ENCODE assay signal across 22 cellular contexts in genomic region chr11:3035333-3035732, GRCh38. TPM values are rescaled to one million over a fixed set of nuclear protein-coding genes. Genes with fewer than 3 reads are reported as not detected.
DNase-seq lines count a peak whose midpoint lies in the region; ATAC-seq and TF ChIP-seq lines count a peak whose summit lies in the region.
"Had no signal": no experiment of that assay in that cellular context is flagged by ENCODE, and none has a peak within 500 bp of the region (broad histone marks: within the 10 kb centered on the region; RNA-seq: fewer than 3 reads in every experiment).

No MANE protein-coding gene starts in this region.

- peaks cover 31% of the 10 kb centered on the region for H3K4me1 Mint-ChIP-seq in activated naive CD8-positive, alpha-beta T cell treated with anti-CD3 and anti-CD28 coated beads, Interleukin-2, amount 10 ng/mL, durations not matched to agents 7 days and 5 days
- H3K4me1 Mint-ChIP-seq in activated naive CD8-positive, alpha-beta T cell treated with anti-CD3 and anti-CD28 coated beads for 36 hours: peaks cover 7% of the 10 kb centered on the region
- peaks cover 11% of the 10 kb centered on the region for H3K4me1 Mint-ChIP-seq in activated T-helper 1 cell treated with anti-CD3 and anti-CD28 coated beads, Interleukin-12 subunit alpha, Interleukin-12 subunit beta, Interleukin-2, Interleukin-4 antibody, amounts not matched to agents 30 ng/mL and 10 ng/mL and 1 ng/mL, durations not matched to agents 14 hours and 24 hours and 36 hours (ENCODE audit: low read depth)
- H3K4me1 Mint-ChIP-seq in chondrocyte (ENCODE audit: low read depth): no peaks in the 10 kb centered on the region

- H3K9me3 Mint-ChIP-seq in activated naive CD8-positive, alpha-beta T cell treated with anti-CD3 and anti-CD28 coated beads, Interleukin-2, amount 10 ng/mL, durations not matched to agents 7 days and 5 days: no peaks in the 10 kb centered on the region
- H3K9me3 Mint-ChIP-seq in activated naive CD8-positive, alpha-beta T cell treated with anti-CD3 and anti-CD28 coated beads for 36 hours: no peaks in the 10 kb centered on the region
- no peaks in the 10 kb centered on the region for H3K9me3 Mint-ChIP-seq in activated T-helper 1 cell treated with anti-CD3 and anti-CD28 coated beads, Interleukin-12 subunit alpha, Interleukin-12 subunit beta, Interleukin-2, Interleukin-4 antibody, amounts not matched to agents 30 ng/mL and 10 ng/mL and 1 ng/mL, durations not matched to agents 14 hours and 24 hours and 36 hours
- H3K9me3 Mint-ChIP-seq in chondrocyte (ENCODE audit: low read depth): no peaks in the 10 kb centered on the region
- H3K9me3 Mint-ChIP-seq: CD4-positive, alpha-beta T cell had no signal

- POLR2A ChIA-PET in activated naive CD8-positive, alpha-beta T cell treated with anti-CD3 and anti-CD28 coated beads, Interleukin-2, amount 10 ng/mL, durations not matched to agents 7 days and 5 days (lab: Charles Lee): no interaction called here

- H3K27ac Mint-ChIP-seq in activated naive CD8-positive, alpha-beta T cell treated with anti-CD3 and anti-CD28 coated beads, Interleukin-2, amount 10 ng/mL, durations not matched to agents 7 days and 5 days: peak overlapping the region; percentile 27
- H3K27ac Mint-ChIP-seq in activated naive CD8-positive, alpha-beta T cell treated with anti-CD3 and anti-CD28 coated beads for 36 hours: no peak overlapping the region
- H3K27ac Mint-ChIP-seq in activated T-helper 1 cell treated with anti-CD3 and anti-CD28 coated beads, Interleukin-12 subunit alpha, Interleukin-12 subunit beta, Interleukin-2, Interleukin-4 antibody, amounts not matched to agents 30 ng/mL and 10 ng/mL and 1 ng/mL, durations not matched to agents 14 hours and 24 hours and 36 hours: peak overlapping the region; percentile 21
- H3K27ac Mint-ChIP-seq in chondrocyte (ENCODE audit: unreplicated experiment): no peak overlapping the region

- no peaks in the 10 kb centered on the region for H3K9me3 ChIP-seq in heart left ventricle
- H3K9me3 ChIP-seq: BE2C, Caco-2, HAP-1, SJCRH30 had no signal

- TF ChIP-seq CTCF in heart left ventricle (IDR thresholded peaks at IDR 0.05) (no peak), chondrocyte (IDR thresholded peaks at IDR 0.05) (no peak)

- H3K27ac ChIP-seq in heart left ventricle: no peak overlapping the region
- H3K27ac ChIP-seq: GM23248, PC-9, SJCRH30 had no signal

- no peak for DNase-seq in activated naive CD8-positive, alpha-beta T cell treated with anti-CD3 and anti-CD28 coated beads, Interleukin-2, amount 10 ng/mL, durations not matched to agents 7 days and 5 days
- DNase-seq in activated naive CD8-positive, alpha-beta T cell treated with anti-CD3 and anti-CD28 coated beads for 36 hours: no peak
- no peak for DNase-seq in activated T-helper 1 cell treated with anti-CD3 and anti-CD28 coated beads, Interleukin-12 subunit alpha, Interleukin-12 subunit beta, Interleukin-2, Interleukin-4 antibody, amounts not matched to agents 30 ng/mL and 10 ng/mL and 1 ng/mL, durations not matched to agents 14 hours and 24 hours and 36 hours (ENCODE audit: low spot score)
- peak; percentile 19 for DNase-seq in kidney tubule cell (ENCODE audit: low spot score)
- DNase-seq in heart left ventricle: no peak
- DNase-seq in NCI-H1417 (lab: John Stamatoyannopoulos, UW): no peak
- no peak for DNase-seq in chondrocyte (ENCODE audit: low spot score)
- DNase-seq: BE2C; Caco-2; CD4-positive, alpha-beta T cell; GF-D8; GM23248; NCI-H1105 treated with DMSO at 0.1 percent for 48 hours; NCI-H187; NCI-H2107; NCI-H226; NCI-H82; PC-9; SJCRH30 had no signal

- no peak overlapping the region for H3K4me3 Mint-ChIP-seq in activated naive CD8-positive, alpha-beta T cell treated with anti-CD3 and anti-CD28 coated beads, Interleukin-2, amount 10 ng/mL, durations not matched to agents 7 days and 5 days
- H3K4me3 Mint-ChIP-seq in activated naive CD8-positive, alpha-beta T cell treated with anti-CD3 and anti-CD28 coated beads for 36 hours: no peak overlapping the region
- no peak overlapping the region for H3K4me3 Mint-ChIP-seq in activated T-helper 1 cell treated with anti-CD3 and anti-CD28 coated beads, Interleukin-12 subunit alpha, Interleukin-12 subunit beta, Interleukin-2, Interleukin-4 antibody, amounts not matched to agents 30 ng/mL and 10 ng/mL and 1 ng/mL, durations not matched to agents 14 hours and 24 hours and 36 hours
- no peak overlapping the region for H3K4me3 Mint-ChIP-seq in chondrocyte (ENCODE audit: unreplicated experiment)
- H3K4me3 Mint-ChIP-seq: CD4-positive, alpha-beta T cell had no signal

- H3K27me3 Mint-ChIP-seq in activated naive CD8-positive, alpha-beta T cell treated with anti-CD3 and anti-CD28 coated beads, Interleukin-2, amount 10 ng/mL, durations not matched to agents 7 days and 5 days: no peaks in the 10 kb centered on the region
- no peaks in the 10 kb centered on the region for H3K27me3 Mint-ChIP-seq in activated naive CD8-positive, alpha-beta T cell treated with anti-CD3 and anti-CD28 coated beads for 36 hours
- no peaks in the 10 kb centered on the region for H3K27me3 Mint-ChIP-seq in activated T-helper 1 cell treated with anti-CD3 and anti-CD28 coated beads, Interleukin-12 subunit alpha, Interleukin-12 subunit beta, Interleukin-2, Interleukin-4 antibody, amounts not matched to agents 30 ng/mL and 10 ng/mL and 1 ng/mL, durations not matched to agents 14 hours and 24 hours and 36 hours (ENCODE audit: insufficient read depth)
- H3K27me3 Mint-ChIP-seq in chondrocyte (ENCODE audit: low read depth): no peaks in the 10 kb centered on the region
- H3K27me3 Mint-ChIP-seq: CD4-positive, alpha-beta T cell had no signal

- no peak for TF ChIP-seq POLR2A in heart left ventricle (IDR thresholded peaks at IDR 0.05)

- H3K27me3 ChIP-seq in heart left ventricle: no peaks in the 10 kb centered on the region
- H3K27me3 ChIP-seq: BE2C, SJCRH30 had no signal

- peaks cover 0 to 94% (median 73%) of the 10 kb centered on the region in 9 donors for H3K36me3 ChIP-seq in heart left ventricle

- ATAC-seq in activated naive CD8-positive, alpha-beta T cell treated with anti-CD3 and anti-CD28 coated beads, Interleukin-2, amount 10 ng/mL, durations not matched to agents 7 days and 5 days (ENCODE audit: low read depth): no peak
- no peak for ATAC-seq in GM21390 (IDR thresholded peaks at IDR 0.05; ENCODE audit: unreplicated experiment)
- ATAC-seq in heart left ventricle: no peak
- ATAC-seq: K562 had no signal

- no peak overlapping the region for H3K4me3 ChIP-seq in heart left ventricle
- H3K4me3 ChIP-seq: GM23248, HAP-1, K562, PC-9, SJCRH30 had no signal

- H3K4me1 ChIP-seq in heart left ventricle: peaks cover 0 to 42% (median 4%) of the 10 kb centered on the region in 12 donors
- H3K4me1 ChIP-seq: BE2C, Caco-2, HAP-1, SJCRH30 had no signal

- intact Hi-C loops in activated T-helper 1 cell treated with anti-CD3 and anti-CD28 coated beads, Interleukin-12 subunit alpha, Interleukin-12 subunit beta, Interleukin-2, Interleukin-4 antibody, amounts not matched to agents 30 ng/mL and 10 ng/mL and 1 ng/mL, durations not matched to agents 14 hours and 24 hours and 36 hours (cut with micrococcal nuclease): no loop called here
- intact Hi-C loops in heart left ventricle (cut with DNase I): loop anchor here in 7 of 10 donors (5.0 to 10.0 kb wide), 3 partner anchors 179 to 369 kb away; partner anchors contain the start of gene MRGPRG (in 6 of the 7)

- peaks cover 34% of the 10 kb centered on the region for H3K36me3 Mint-ChIP-seq in activated naive CD8-positive, alpha-beta T cell treated with anti-CD3 and anti-CD28 coated beads, Interleukin-2, amount 10 ng/mL, durations not matched to agents 7 days and 5 days
- H3K36me3 Mint-ChIP-seq in activated naive CD8-positive, alpha-beta T cell treated with anti-CD3 and anti-CD28 coated beads for 36 hours: peaks cover 22% of the 10 kb centered on the region
- H3K36me3 Mint-ChIP-seq in activated T-helper 1 cell treated with anti-CD3 and anti-CD28 coated beads, Interleukin-12 subunit alpha, Interleukin-12 subunit beta, Interleukin-2, Interleukin-4 antibody, amounts not matched to agents 30 ng/mL and 10 ng/mL and 1 ng/mL, durations not matched to agents 14 hours and 24 hours and 36 hours (ENCODE audit: low read depth): peaks cover 51% of the 10 kb centered on the region
- H3K36me3 Mint-ChIP-seq in chondrocyte (ENCODE audit: low read depth): peaks cover 47% of the 10 kb centered on the region

RNA-seq across cellular contexts. Expression of gene CARS1, which starts 21.9 kb away (rescaled TPM):
- 100 to 1,000 TPM; 100 to 111 TPM for total RNA-seq in activated naive CD8-positive, alpha-beta T cell treated with anti-CD3 and anti-CD28 coated beads, Interleukin-2, amount 10 ng/mL, durations not matched to agents 7 days and 5 days
- 100 to 1,000 TPM in 1 of 2 experiments, 10 to 100 TPM in 1; 96.6 to 101 TPM for total RNA-seq in activated naive CD8-positive, alpha-beta T cell treated with anti-CD3 and anti-CD28 coated beads for 36 hours
- total RNA-seq in activated T-helper 1 cell treated with anti-CD3 and anti-CD28 coated beads, Interleukin-12 subunit alpha, Interleukin-12 subunit beta, Interleukin-2, Interleukin-4 antibody, amounts not matched to agents 30 ng/mL and 10 ng/mL and 1 ng/mL, durations not matched to agents 14 hours and 24 hours and 36 hours: 60.5 and 63.6 TPM in 2 replicates
- 10 to 100 TPM; 10.2 to 29.3 (median 18.5) TPM for total RNA-seq in heart left ventricle
- 10 to 100 TPM in 1 of 2 donors, 1 to 10 TPM in 1; 9.3 to 30.5 TPM for polyA plus RNA-seq in heart left ventricle
- 49.3 to 106 TPM (median 101 TPM) in 3 replicates for total RNA-seq in chondrocyte

RNA-seq across cellular contexts. Expression of gene NAP1L4, which starts 43.2 kb away (rescaled TPM):
- 100 to 1,000 TPM; 346 to 363 TPM for total RNA-seq in activated naive CD8-positive, alpha-beta T cell treated with anti-CD3 and anti-CD28 coated beads, Interleukin-2, amount 10 ng/mL, durations not matched to agents 7 days and 5 days
- total RNA-seq in activated naive CD8-positive, alpha-beta T cell treated with anti-CD3 and anti-CD28 coated beads for 36 hours: 100 to 1,000 TPM; 222 to 226 TPM
- 284 and 285 TPM in 2 replicates for total RNA-seq in activated T-helper 1 cell treated with anti-CD3 and anti-CD28 coated beads, Interleukin-12 subunit alpha, Interleukin-12 subunit beta, Interleukin-2, Interleukin-4 antibody, amounts not matched to agents 30 ng/mL and 10 ng/mL and 1 ng/mL, durations not matched to agents 14 hours and 24 hours and 36 hours
- total RNA-seq in heart left ventricle (100 to 1,000 TPM; 125 to 216 (median 178) TPM), chondrocyte (83.5 to 135 TPM (median 89.5 TPM) in 3 replicates)
- 100 to 1,000 TPM; 119 to 143 TPM for polyA plus RNA-seq in heart left ventricle

Comparison
In these comparisons a context has a peak if more than half of its experiments do, and no peak if none do; other contexts are left out.
1. H3K27ac Mint-ChIP-seq: peak in activated naive CD8-positive, alpha-beta T cell treated with anti-CD3 and anti-CD28 coated beads, Interleukin-2, amount 10 ng/mL, durations not matched to agents 7 days and 5 days (single experiment) and activated T-helper 1 cell treated with anti-CD3 and anti-CD28 coated beads, Interleukin-12 subunit alpha, Interleukin-12 subunit beta, Interleukin-2, Interleukin-4 antibody, amounts not matched to agents 30 ng/mL and 10 ng/mL and 1 ng/mL, durations not matched to agents 14 hours and 24 hours and 36 hours (single experiment); none in activated naive CD8-positive, alpha-beta T cell treated with anti-CD3 and anti-CD28 coated beads for 36 hours (single experiment) and chondrocyte (single experiment).